In the genomic region with DNA sequence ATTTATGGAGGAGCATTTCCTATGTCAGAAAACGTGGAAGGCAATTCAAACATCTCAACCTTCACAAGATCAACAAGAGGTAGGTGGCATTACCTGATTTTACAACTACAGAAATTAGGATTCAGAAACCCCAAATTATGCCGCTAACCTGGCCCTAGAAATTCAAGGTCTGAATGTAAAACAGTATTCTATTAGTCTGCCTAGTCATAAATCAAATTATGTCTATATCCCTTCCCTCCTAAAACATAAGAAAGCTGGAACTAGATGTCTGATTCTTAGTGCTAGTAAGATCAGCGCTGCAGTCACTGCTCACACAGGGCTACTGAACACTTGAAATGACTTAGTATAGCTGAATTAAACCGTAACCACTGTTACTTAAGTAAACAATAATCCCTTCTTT, we compare ENCODE assay signal across 8 cellular contexts. TPM values are rescaled to one million over a fixed set of nuclear protein-coding genes. Genes with fewer than 3 reads are reported as not detected.
A peak's percentile ranks its signal among the peaks of the same experiment; 100 is the strongest.
DNase-seq lines count a peak whose midpoint lies in the region; ATAC-seq, FAIRE-seq and TF ChIP-seq lines count a peak whose summit lies in the region.

No MANE protein-coding gene starts in this region.

- CTCF ChIA-PET in PC-3 (lab: Charles Lee): no interaction called here

- intact Hi-C loops in PC-3 (cut with micrococcal nuclease): no loop called here
- intact Hi-C loops in pancreas (cut with DNase I): no loop called here
- intact Hi-C loops in adrenal gland (cut with DNase I): no loop called here

- no peak overlapping the region for H3K27ac ChIP-seq in PC-3 (ENCODE audit: low read length)
- no peak overlapping the region for H3K27ac ChIP-seq in pancreas
- H3K27ac ChIP-seq in adrenal gland: peak overlapping the region in 2 of 5 donors; percentile 84 to 93

- H3K4me2 ChIP-seq in PC-3 (ENCODE audit: low read length): peak overlapping the region; percentile 85

- H3K36me3 ChIP-seq in PC-3 (ENCODE audit: low read depth, low read length) (peaks cover 11% of the 10 kb centered on the region), pancreas (peaks cover 0 to 1% (median 0%) of the 10 kb centered on the region in 3 donors), adrenal gland (replicated peaks in 1 of 2) (peaks cover 0 to 3% of the 10 kb centered on the region in 2 donors)

- H3K9ac ChIP-seq in PC-3 (ENCODE audit: low read length): peak overlapping the region; percentile 100

- TF ChIP-seq POLR2A in adrenal gland (IDR thresholded peaks at IDR 0.05): no peak

- DNase-seq in PC-3 (no peak), epithelial cell of proximal tubule (ENCODE audit: low read depth) (no peak), pancreas (no peak), midbrain (lab: John Stamatoyannopoulos, UW) (no peak), KG1 (lab: John Stamatoyannopoulos, UW) (no peak), adrenal gland (no peak)

- H3K4me1 ChIP-seq in PC-3 (ENCODE audit: insufficient read depth, low read length) (peaks cover 5% of the 10 kb centered on the region; the same call in 1 of the 2 replicates), pancreas (peaks cover 0 to 10% (median 6%) of the 10 kb centered on the region in 3 donors), adrenal gland (replicated peaks in 1 of 2) (peaks cover 9 to 41% of the 10 kb centered on the region in 2 donors)

- FAIRE-seq in pancreas (lab: Jason Lieb, UNC): no peak

- peaks cover 65% of the 10 kb centered on the region for H3K79me2 ChIP-seq in PC-3 (ENCODE audit: low read length)

- H4K20me1 ChIP-seq in PC-3 (ENCODE audit: low read length): peaks cover 44% of the 10 kb centered on the region

- BruUV-seq in PC-3 (replicated peaks; lab: Mats Ljungman, UMichigan): no TSS peak

- H3K9me2 ChIP-seq in PC-3 (replicated peaks; ENCODE audit: low read length): no peaks in the 10 kb centered on the region

- H3K9me3 ChIP-seq in PC-3 (ENCODE audit: low read length) (no peaks in the 10 kb centered on the region), pancreas (no peaks in the 10 kb centered on the region), adrenal gland (replicated peaks in 1 of 3) (no peaks in the 10 kb centered on the region)

- ATAC-seq in PC-3 (no peak), pancreas (no peak), GM21526 (IDR thresholded peaks at IDR 0.05; ENCODE audit: low FRiP score, unreplicated experiment) (no peak)

- no peaks in the 10 kb centered on the region for H3F3A ChIP-seq in PC-3 (ENCODE audit: low read length, unreplicated experiment)

- no peaks in the 10 kb centered on the region for H3K27me3 ChIP-seq in PC-3 (ENCODE audit: low read length)
- H3K27me3 ChIP-seq in pancreas: no peaks in the 10 kb centered on the region
- H3K27me3 ChIP-seq in adrenal gland: no peaks in the 10 kb centered on the region

- H3K4me3 ChIP-seq in GM08714 (ENCODE audit: low read length) (peak overlapping the region; percentile 82), PC-3 (ENCODE audit: low read length) (peak overlapping the region; percentile 97), epithelial cell of proximal tubule (ENCODE audit: low read depth, low read length) (peak overlapping the region; percentile 96), pancreas (peak overlapping the region; percentile 62 to 98 (median 79)), adrenal gland (peak overlapping the region in 2 of 4 donors; percentile 60 to 68)

- POLR2A ChIA-PET in PC-3 (lab: Charles Lee; ENCODE audit: unreplicated experiment): no interaction called here

- TF ChIP-seq CTCF in PC-3 (conservative IDR thresholded peaks at IDR 0.05; ENCODE audit: low read depth, low read length) (no peak), epithelial cell of proximal tubule (conservative IDR thresholded peaks at IDR 0.05; ENCODE audit: low read depth, low read length) (no peak), pancreas (IDR thresholded peaks at IDR 0.05) (no peak), adrenal gland (IDR thresholded peaks at IDR 0.05) (no peak)

- 11 to 13% methylated on average over 4 of the region's 4 CpGs for WGBS in pancreas, 2 donors
- 18 to 30% (median 26%) methylated on average over 4 of the region's 4 CpGs for WGBS in adrenal gland, 4 donors

- no peak overlapping the region for H2AFZ ChIP-seq in PC-3 (ENCODE audit: low read length)

RNA-seq across cellular contexts. Expression of gene TOMM20, which starts 1.4 kb away (rescaled TPM):
- total RNA-seq in PC-3 (2014; rRNA removed) (45.2 and 48.0 TPM in 2 replicates), epithelial cell of proximal tubule (101 and 123 TPM in 2 replicates), pancreas (100 to 1,000 TPM in 2 of 6 donors, 10 to 100 TPM in 4; 53.8 to 106 (median 91.9) TPM), adrenal gland (100 to 1,000 TPM in 5 of 8 donors, 10 to 100 TPM in 3; 84.5 to 144 (median 121) TPM)
- polyA plus RNA-seq in pancreas (10 to 100 TPM; 37.7 to 52.9 TPM), adrenal gland (100 to 1,000 TPM in 1 of 3 donors, 10 to 100 TPM in 2; 61.7 to 116 (median 62.7) TPM)

RNA-seq across cellular contexts. Expression of gene RBM34, which starts 33.8 kb away (rescaled TPM):
- total RNA-seq in PC-3 (2014; rRNA removed): 40.1 and 44.9 TPM in 2 replicates
- 66.6 and 87.2 TPM in 2 replicates for total RNA-seq in epithelial cell of proximal tubule
- total RNA-seq in pancreas: 10 to 100 TPM; 13.5 to 33.9 (median 23.4) TPM
- polyA plus RNA-seq in pancreas: 10 to 100 TPM; 43.2 to 45.1 TPM
- total RNA-seq in adrenal gland: 10 to 100 TPM; 16.6 to 82.8 (median 45.8) TPM
- 100 to 1,000 TPM; 103 to 181 (median 111) TPM for polyA plus RNA-seq in adrenal gland
